ENCODE assay signal across 10 cellular contexts in genomic region chr6:150119256-150119655, GRCh38. TPM values are rescaled to one million over a fixed set of nuclear protein-coding genes. Genes with fewer than 3 reads are reported as not detected.
DNase-seq lines count a peak whose midpoint lies in the region; ATAC-seq and TF ChIP-seq lines count a peak whose summit lies in the region.
"Had no signal": no experiment of that assay in that cellular context is flagged by ENCODE, and none has a peak within 500 bp of the region (broad histone marks: within the 10 kb centered on the region; RNA-seq: fewer than 3 reads in every experiment).

No MANE protein-coding gene starts in this region.

- ATAC-seq in activated CD8-positive, alpha-beta T cell treated with anti-CD3 and anti-CD28 coated beads for 36 hours: no peak
- ATAC-seq in activated CD8-positive, alpha-beta T cell treated with anti-CD3 and anti-CD28 coated beads, Interleukin-2, amount 10 ng/mL, durations not matched to agents 7 days and 5 days: no peak
- ATAC-seq in sciatic nerve (peak; percentile 89), HG03159 (IDR thresholded peaks at IDR 0.05; ENCODE audit: unreplicated experiment) (no peak)

- no peaks in the 10 kb centered on the region for H3K9me3 Mint-ChIP-seq in activated CD8-positive, alpha-beta T cell treated with anti-CD3 and anti-CD28 coated beads for 36 hours
- H3K9me3 Mint-ChIP-seq in activated CD8-positive, alpha-beta T cell treated with anti-CD3 and anti-CD28 coated beads, Interleukin-2, amount 10 ng/mL, durations not matched to agents 7 days and 5 days (ENCODE audit: insufficient read depth): no peaks in the 10 kb centered on the region
- peaks cover 2 to 11% (median 3%) of the 10 kb centered on the region in 5 experiments for H3K9me3 Mint-ChIP-seq in brain

- intact Hi-C loops in activated CD8-positive, alpha-beta T cell treated with anti-CD3 and anti-CD28 coated beads for 36 hours (cut with micrococcal nuclease): no loop called here
- intact Hi-C loops in sciatic nerve (cut with DNase I): no loop called here

- H3K36me3 Mint-ChIP-seq in activated CD8-positive, alpha-beta T cell treated with anti-CD3 and anti-CD28 coated beads for 36 hours (ENCODE audit: low read depth): no peaks in the 10 kb centered on the region
- H3K36me3 Mint-ChIP-seq in activated CD8-positive, alpha-beta T cell treated with anti-CD3 and anti-CD28 coated beads, Interleukin-2, amount 10 ng/mL, durations not matched to agents 7 days and 5 days (ENCODE audit: low read depth): no peaks in the 10 kb centered on the region
- H3K36me3 Mint-ChIP-seq in brain: no peaks in the 10 kb centered on the region

- no peak for DNase-seq in activated CD8-positive, alpha-beta T cell treated with anti-CD3 and anti-CD28 coated beads for 36 hours
- DNase-seq in activated CD8-positive, alpha-beta T cell treated with anti-CD3 and anti-CD28 coated beads, Interleukin-2, amount 10 ng/mL, durations not matched to agents 7 days and 5 days: no peak
- peak; percentile 83 for DNase-seq in NCI-H1092 treated with DMSO at 0.1 percent for 48 hours (lab: John Stamatoyannopoulos, UW)
- DNase-seq in sciatic nerve (ENCODE audit: low spot score): no peak
- DNase-seq in NCI-H1694 treated with DMSO at 0.1 percent for 48 hours (lab: John Stamatoyannopoulos, UW): no peak
- DNase-seq in GM19240 (ENCODE audit: insufficient read length, low spot score): no peak
- DNase-seq: MM.1S; stimulated activated CD4-positive, alpha-beta T cell treated with anti-CD3 and anti-CD28 coated beads, Interleukin-4, amount 100 ng/mL, for 4 hours had no signal

- H3K4me3 Mint-ChIP-seq in activated CD8-positive, alpha-beta T cell treated with anti-CD3 and anti-CD28 coated beads for 36 hours: no peak overlapping the region
- H3K4me3 Mint-ChIP-seq in activated CD8-positive, alpha-beta T cell treated with anti-CD3 and anti-CD28 coated beads, Interleukin-2, amount 10 ng/mL, durations not matched to agents 7 days and 5 days: no peak overlapping the region
- H3K4me3 Mint-ChIP-seq in brain: peak overlapping the region in 1 of 5 experiments; percentile 28

- CTCF ChIA-PET in activated CD8-positive, alpha-beta T cell treated with anti-CD3 and anti-CD28 coated beads for 36 hours (lab: Charles Lee): interaction anchor here (0.8 to 1.3 kb wide), 2 partner anchors 14 to 216 kb away, joined by 3 read pairs; no protein-coding TSS in a partner anchor
- CTCF ChIA-PET in activated CD8-positive, alpha-beta T cell treated with anti-CD3 and anti-CD28 coated beads, Interleukin-2, amount 10 ng/mL, durations not matched to agents 7 days and 5 days (lab: Charles Lee): interaction anchor here (1.3 to 1.5 kb wide), 2 partner anchors 38 to 48 kb away, joined by 3 to 5 read pairs; no protein-coding TSS in a partner anchor

- peaks cover 5% of the 10 kb centered on the region for H3K27me3 Mint-ChIP-seq in activated CD8-positive, alpha-beta T cell treated with anti-CD3 and anti-CD28 coated beads for 36 hours
- H3K27me3 Mint-ChIP-seq in activated CD8-positive, alpha-beta T cell treated with anti-CD3 and anti-CD28 coated beads, Interleukin-2, amount 10 ng/mL, durations not matched to agents 7 days and 5 days (ENCODE audit: low read depth): peaks cover 23% of the 10 kb centered on the region
- H3K27me3 Mint-ChIP-seq in brain: peaks cover 11% of the 10 kb centered on the region

- H3K27ac Mint-ChIP-seq in activated CD8-positive, alpha-beta T cell treated with anti-CD3 and anti-CD28 coated beads for 36 hours: peak overlapping the region; percentile 1
- no peak overlapping the region for H3K27ac Mint-ChIP-seq in activated CD8-positive, alpha-beta T cell treated with anti-CD3 and anti-CD28 coated beads, Interleukin-2, amount 10 ng/mL, durations not matched to agents 7 days and 5 days
- peak overlapping the region; percentile 41 to 81 (median 68) for H3K27ac Mint-ChIP-seq in brain

- POLR2A ChIA-PET in activated CD8-positive, alpha-beta T cell treated with anti-CD3 and anti-CD28 coated beads for 36 hours (lab: Charles Lee): interaction anchor here (0.6 to 1.1 kb wide), 3 partner anchors 9 to 23 kb away, joined by 3 read pairs; no protein-coding TSS in a partner anchor
- POLR2A ChIA-PET in activated CD8-positive, alpha-beta T cell treated with anti-CD3 and anti-CD28 coated beads, Interleukin-2, amount 10 ng/mL, durations not matched to agents 7 days and 5 days (lab: Charles Lee): no interaction called here

- no peak for TF ChIP-seq CTCF in activated CD8-positive, alpha-beta T cell treated with anti-CD3 and anti-CD28 coated beads for 36 hours (IDR thresholded peaks at IDR 0.05)
- no peak for TF ChIP-seq CTCF in brain (conservative IDR thresholded peaks at IDR 0.05)

- H3K4me1 Mint-ChIP-seq in activated CD8-positive, alpha-beta T cell treated with anti-CD3 and anti-CD28 coated beads for 36 hours (ENCODE audit: low read depth): peaks cover 6% of the 10 kb centered on the region
- H3K4me1 Mint-ChIP-seq in activated CD8-positive, alpha-beta T cell treated with anti-CD3 and anti-CD28 coated beads, Interleukin-2, amount 10 ng/mL, durations not matched to agents 7 days and 5 days (ENCODE audit: low read depth): peaks cover 16% of the 10 kb centered on the region
- H3K4me1 Mint-ChIP-seq in brain: peaks cover 25% of the 10 kb centered on the region

RNA-seq across cellular contexts. Expression of gene PPP1R14C, which starts 23.6 kb away (rescaled TPM):
- total RNA-seq in activated CD8-positive, alpha-beta T cell treated with anti-CD3 and anti-CD28 coated beads for 36 hours: under 1 TPM; 0.65 to 0.86 TPM
- total RNA-seq in activated CD8-positive, alpha-beta T cell treated with anti-CD3 and anti-CD28 coated beads, Interleukin-2, amount 10 ng/mL, durations not matched to agents 7 days and 5 days: not detected
- 1.8 TPM for polyA plus RNA-seq in brain (ENCODE audit: insufficient read depth, low read depth, low replicate concordance)
- 0.27 TPM for total RNA-seq in sciatic nerve

RNA-seq across cellular contexts. Expression of gene ULBP3, which starts 50.3 kb away (rescaled TPM):
- under 1 TPM; 0.47 to 0.77 TPM for total RNA-seq in activated CD8-positive, alpha-beta T cell treated with anti-CD3 and anti-CD28 coated beads for 36 hours
- 1 to 10 TPM; 1.8 to 2.9 TPM for total RNA-seq in activated CD8-positive, alpha-beta T cell treated with anti-CD3 and anti-CD28 coated beads, Interleukin-2, amount 10 ng/mL, durations not matched to agents 7 days and 5 days
- not detected for polyA plus RNA-seq in brain (ENCODE audit: insufficient read depth, low read depth, low replicate concordance)
- total RNA-seq in sciatic nerve: 2.9 TPM
